8 cellular contexts compared by ENCODE assay signal in genomic region chr7:134327896-134328295, GRCh38.
A peak's percentile ranks its signal among the peaks of the same experiment; 100 is the strongest.
DNase-seq lines count a peak whose midpoint lies in the region; ATAC-seq and TF ChIP-seq lines count a peak whose summit lies in the region.

No MANE protein-coding gene starts in this region.

- DNase-seq in AG09319 (ENCODE audit: extremely low read depth, low read depth) (peak; percentile 20), NOMO-1 treated with dmso at 0.1 percent for 144 hours (lab: John Stamatoyannopoulos, UW; ENCODE audit: unreplicated experiment) (peak; percentile 12), activated T-cell treated with anti-CD3 and anti-CD28 coated beads for 1 hour (ENCODE audit: low read depth) (peak; percentile 40), foreskin melanocyte (peak; percentile 49), NCI-H2196 (lab: John Stamatoyannopoulos, UW; ENCODE audit: unreplicated experiment) (no peak)
- DNase-seq in stimulated activated CD4-positive, alpha-beta T cell treated with anti-CD3 and anti-CD28 coated beads, Interleukin-15, amount 100 ng/mL, for 24 hours: peak; percentile 67

- TF ChIP-seq CTCF in AG09319 (IDR thresholded peaks at IDR 0.05; ENCODE audit: low read depth, low read length): peak; percentile 46

- ATAC-seq in GM18502 (IDR thresholded peaks at IDR 0.05; ENCODE audit: poor library complexity, unreplicated experiment): peak; percentile 73
- peak; percentile 69 for ATAC-seq in HG03135 (IDR thresholded peaks at IDR 0.05; ENCODE audit: unreplicated experiment)
